Comparison of ENCODE assay signal across 24 cellular contexts in the genomic region with DNA sequence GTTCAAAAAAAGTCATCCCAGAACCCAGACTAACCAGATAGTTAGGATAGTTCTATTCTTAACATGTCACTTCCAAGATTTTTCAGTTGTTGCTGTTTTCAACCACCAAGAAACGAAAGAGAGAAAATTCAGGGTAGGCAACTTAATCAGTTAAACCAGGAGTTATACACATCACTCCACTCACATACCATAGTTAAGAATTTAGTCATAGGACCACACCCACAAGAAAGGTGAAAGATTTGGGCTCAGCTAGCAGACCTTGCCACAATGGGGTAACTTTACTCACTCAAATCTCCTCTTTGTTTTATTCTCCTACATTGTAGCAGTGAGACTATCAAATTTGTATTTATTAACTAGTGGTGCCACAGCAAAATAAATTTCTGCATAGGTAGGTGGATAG.
"Had no signal": no experiment of that assay in that cellular context is flagged by ENCODE, and none has a peak within 500 bp of the region (broad histone marks: within the 10 kb centered on the region; RNA-seq: fewer than 3 reads in every experiment).

No MANE protein-coding gene starts in this region.

- DNase-seq: activated CD4-positive, alpha-beta T cell treated with anti-CD3 and anti-CD28 coated beads for 48 hours; activated CD4-positive, alpha-beta T cell treated with anti-CD3 and anti-CD28 coated beads, Interleukin-2, amount 50 U/mL, for 4 hours; activated CD4-positive, CD25-positive, alpha-beta regulatory T cell treated with anti-CD3 and anti-CD28 coated beads, Interleukin-2, amount 50 U/mL, for 72 hours; activated CD8-positive, alpha-beta memory T cell treated with anti-CD3 and anti-CD28 coated beads, Interleukin-2, amount 50 U/mL, for 48 hours; activated CD8-positive, alpha-beta T cell treated with anti-CD3 and anti-CD28 coated beads, Interleukin-2, amount 10 ng/mL, durations not matched to agents 7 days and 5 days; activated naive CD4-positive, alpha-beta T cell; activated T-cell treated with anti-CD3 and anti-CD28 coated beads, Interleukin-2, amount 50 U/mL, for 1 hour; aorta; Kasumi-1; KBM-7; NCI-H1048; NCI-H146; NCI-H187 treated with DMSO at 0.1 percent for 48 hours; NCI-H2081 treated with DMSO at 0.1 percent for 48 hours; NCI-H2171; NCI-H2227 treated with DMSO at 0.1 percent for 48 hours; NCI-H510A; NCI-H526 treated with DMSO at 0.1 percent for 48 hours; NK-92 treated with Interleukin-12 subunit alpha and Interleukin-12 subunit beta, amount 100 ng/mL, for 24 hours; OCI-M1; SIG-M5; T-helper 17 cell; T-helper 9 cell had no signal

- ATAC-seq: activated CD8-positive, alpha-beta T cell treated with anti-CD3 and anti-CD28 coated beads, Interleukin-2, amount 10 ng/mL, durations not matched to agents 7 days and 5 days; T-helper 17 cell; WTC11 had no signal
